9 cellular contexts compared by ENCODE assay signal in the genomic region with DNA sequence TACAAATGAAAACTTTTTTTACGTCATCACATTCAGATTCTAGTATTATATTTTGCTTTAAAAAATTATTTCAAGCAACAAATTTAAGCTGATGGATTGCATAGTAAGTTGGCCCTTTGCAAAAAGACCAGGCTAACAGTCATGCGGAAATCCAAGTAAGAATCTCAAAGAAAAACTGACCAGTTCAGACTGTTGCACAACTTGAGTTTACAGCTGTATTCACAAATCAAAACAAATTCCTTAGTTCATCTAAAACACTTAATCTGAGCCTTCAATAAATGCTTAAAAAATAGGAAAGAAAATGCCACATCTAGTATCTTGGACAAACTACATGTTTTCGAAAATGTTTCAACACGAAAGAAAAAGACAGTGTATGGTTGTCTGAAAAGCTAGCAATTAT. TPM values are rescaled to one million over a fixed set of nuclear protein-coding genes. Genes with fewer than 3 reads are reported as not detected.
DNase-seq lines count a peak whose midpoint lies in the region; ATAC-seq and TF ChIP-seq lines count a peak whose summit lies in the region.
"Had no signal": no experiment of that assay in that cellular context is flagged by ENCODE, and none has a peak within 500 bp of the region (broad histone marks: within the 10 kb centered on the region; RNA-seq: fewer than 3 reads in every experiment).

No MANE protein-coding gene starts in this region.

- H4K20me1 ChIP-seq in PC-3 (ENCODE audit: low read length) = no peaks in the 10 kb centered on the region
- no peaks in the 10 kb centered on the region for H4K20me1 ChIP-seq in osteoblast (ENCODE audit: insufficient read depth, low read length)

- POLR2A ChIA-PET in CD4-positive, alpha-beta memory T cell (lab: Charles Lee; ENCODE audit: partially characterized antibody) = interaction anchor here (1.2 to 1.5 kb wide), 2 partner anchors 15 to 329 kb away, joined by 3 to 4 read pairs; partner anchors contain the start of gene TMTC2
- POLR2A ChIA-PET in PC-3 (lab: Charles Lee; ENCODE audit: unreplicated experiment) = no interaction called here

- peaks cover 40 to 52% of the 10 kb centered on the region in 2 donors for H3K36me3 Mint-ChIP-seq in CD4-positive, alpha-beta memory T cell

- BruUV-seq in PC-3 (replicated peaks; lab: Mats Ljungman, UMichigan) = no TSS peak

- peaks cover 2% of the 10 kb centered on the region in 2 donors for H3K27me3 Mint-ChIP-seq in CD4-positive, alpha-beta memory T cell

- peak overlapping the region; percentile 96 to 100 (median 98) for H3K4me3 Mint-ChIP-seq in CD4-positive, alpha-beta memory T cell

- H3K9me3 ChIP-seq in CD4-positive, alpha-beta memory T cell (ENCODE audit: control insufficient read depth in 1 of 2, low read length in 2 of 2) = no peaks in the 10 kb centered on the region
- H3K9me3 ChIP-seq in PC-3 (ENCODE audit: low read length) (peaks cover 4% of the 10 kb centered on the region; the same call in 1 of the 2 replicates), osteoblast (ENCODE audit: low read depth, low read length) (no peaks in the 10 kb centered on the region)

- no peak for TF ChIP-seq CTCF in PC-3 (conservative IDR thresholded peaks at IDR 0.05; ENCODE audit: low read depth, low read length)
- no peak for TF ChIP-seq CTCF in osteoblast (IDR thresholded peaks at IDR 0.05; ENCODE audit: extremely low read depth, low read depth, low read length)

- no peak for DNase-seq in CD4-positive, alpha-beta memory T cell
- DNase-seq in PC-3 = no peak
- DNase-seq in epithelial cell of prostate (ENCODE audit: low read depth, low spot score) = no peak
- no peak for DNase-seq in osteoblast (ENCODE audit: insufficient read length, low spot score, missing footprints)
- no peak for DNase-seq in HT-29 (ENCODE audit: low spot score)
- DNase-seq in DMS53 treated with DMSO at 0.1 percent for 48 hours (lab: John Stamatoyannopoulos, UW; ENCODE audit: unreplicated experiment) = no peak
- no peak for DNase-seq in NCI-H1417 treated with DMSO at 0.1 percent for 48 hours (lab: John Stamatoyannopoulos, UW)
- DNase-seq: SIG-M5 had no signal

- peak overlapping the region; percentile 96 for H3K27ac ChIP-seq in CD4-positive, alpha-beta memory T cell (ENCODE audit: low read depth, low read length)
- no peak overlapping the region for H3K27ac ChIP-seq in PC-3 (ENCODE audit: low read length)
- peak overlapping the region; percentile 80 for H3K27ac ChIP-seq in epithelial cell of prostate
- peak overlapping the region; percentile 93 for H3K27ac ChIP-seq in osteoblast (ENCODE audit: low read depth, low read length)

- peaks cover 35 to 65% (median 50%) of the 10 kb centered on the region in 4 donors for H3K4me1 Mint-ChIP-seq in CD4-positive, alpha-beta memory T cell

- peaks cover 34% of the 10 kb centered on the region for H3K79me2 ChIP-seq in PC-3 (ENCODE audit: low read length)
- peaks cover 31% of the 10 kb centered on the region for H3K79me2 ChIP-seq in osteoblast (ENCODE audit: insufficient read depth, low read length)

- H3K4me2 ChIP-seq in PC-3 (ENCODE audit: low read length) (peak overlapping the region; percentile 95), osteoblast (ENCODE audit: insufficient read depth, low read length) (peak overlapping the region; percentile 85)

- no peaks in the 10 kb centered on the region for H3K9me2 ChIP-seq in PC-3 (replicated peaks; ENCODE audit: low read length)

- no peaks in the 10 kb centered on the region for H3F3A ChIP-seq in PC-3 (ENCODE audit: low read length, unreplicated experiment)

- peaks cover 43% of the 10 kb centered on the region for H3K4me1 ChIP-seq in CD4-positive, alpha-beta memory T cell (ENCODE audit: insufficient read depth, low read length)
- H3K4me1 ChIP-seq in PC-3 (ENCODE audit: insufficient read depth, low read length) (peaks cover 16% of the 10 kb centered on the region), osteoblast (ENCODE audit: insufficient read depth, low read length) (peaks cover 17% of the 10 kb centered on the region)

- ATAC-seq in PC-3 (no peak), GM18520 (IDR thresholded peaks at IDR 0.05; ENCODE audit: unreplicated experiment) (no peak)

- H3K36me3 ChIP-seq in CD4-positive, alpha-beta memory T cell (ENCODE audit: insufficient read depth, low read length) = peaks cover 29% of the 10 kb centered on the region
- H3K36me3 ChIP-seq in PC-3 (ENCODE audit: low read depth, low read length) (peaks cover 36% of the 10 kb centered on the region), osteoblast (ENCODE audit: insufficient read depth, low read length) (peaks cover 20% of the 10 kb centered on the region)

- CTCF ChIA-PET in CD4-positive, alpha-beta memory T cell (lab: Charles Lee; ENCODE audit: partially characterized antibody) = interaction anchor here (1.1 to 3.2 kb wide), 7 partner anchors 9 to 329 kb away, joined by 3 to 24 read pairs (median 4); partner anchors contain the start of gene TMTC2
- CTCF ChIA-PET in PC-3 (lab: Charles Lee) = no interaction called here

- H2AFZ ChIP-seq in PC-3 (ENCODE audit: low read length) (no peak overlapping the region; the same call in 1 of the 2 replicates), osteoblast (ENCODE audit: low read length) (no peak overlapping the region)

- no peaks in the 10 kb centered on the region for H3K27me3 ChIP-seq in CD4-positive, alpha-beta memory T cell (ENCODE audit: insufficient read depth, low read length)
- H3K27me3 ChIP-seq in PC-3 (ENCODE audit: low read length) (no peaks in the 10 kb centered on the region), osteoblast (ENCODE audit: insufficient read depth, low read length) (no peaks in the 10 kb centered on the region)

- peaks cover 0 to 6% (median 0%) of the 10 kb centered on the region in 8 donors for H3K9me3 Mint-ChIP-seq in CD4-positive, alpha-beta memory T cell

- peak overlapping the region; percentile 98 to 100 (median 99) for H3K27ac Mint-ChIP-seq in CD4-positive, alpha-beta memory T cell

- intact Hi-C loops in CD4-positive, alpha-beta memory T cell (cut with micrococcal nuclease) = no loop called here
- intact Hi-C loops in PC-3 (cut with micrococcal nuclease) = no loop called here

- peak overlapping the region; percentile 97 for H3K9ac ChIP-seq in PC-3 (ENCODE audit: low read length)

- H3K4me3 ChIP-seq in CD4-positive, alpha-beta memory T cell (ENCODE audit: low read length in 2 of 2) = peak overlapping the region; percentile 94 to 96
- peak overlapping the region; percentile 100 for H3K4me3 ChIP-seq in PC-3 (ENCODE audit: low read length)
- H3K4me3 ChIP-seq in osteoblast (ENCODE audit: insufficient read depth, low read length) = peak overlapping the region; percentile 81

RNA-seq across cellular contexts. Expression of gene CCDC59, which starts 0.8 kb away (rescaled TPM):
- total RNA-seq in CD4-positive, alpha-beta memory T cell = 10 to 100 TPM; 58.1 to 60.4 TPM
- polyA plus RNA-seq in CD4-positive, alpha-beta memory T cell = 10 to 100 TPM; 85.4 to 89.4 TPM
- total RNA-seq in PC-3 (2014; rRNA removed) (53.0 and 70.1 TPM in 2 replicates), osteoblast (47.4 and 48.3 TPM in 2 replicates)
- 29.4 and 40.8 TPM in 2 replicates for total RNA-seq in HT-29 (2014; rRNA removed; shearing (Covaris generic))

RNA-seq across cellular contexts. Expression of gene METTL25, which starts 1.0 kb away (rescaled TPM):
- 10 to 100 TPM; 25.7 to 26.3 TPM for total RNA-seq in CD4-positive, alpha-beta memory T cell
- polyA plus RNA-seq in CD4-positive, alpha-beta memory T cell = 10 to 100 TPM in 1 of 2 donors, 1 to 10 TPM in 1; 9.9 to 10.4 TPM
- total RNA-seq in PC-3 (2014; rRNA removed) (5.1 and 7.9 TPM in 2 replicates), osteoblast (18.1 and 20.6 TPM in 2 replicates)
- 4.4 and 8.0 TPM in 2 replicates for total RNA-seq in HT-29 (2014; rRNA removed; shearing (Covaris generic))
